16 cellular contexts compared by ENCODE assay signal in genomic region chr14:85300119-85300518, GRCh38.
"Had no signal": no experiment of that assay in that cellular context is flagged by ENCODE, and none has a peak within 500 bp of the region (broad histone marks: within the 10 kb centered on the region; RNA-seq: fewer than 3 reads in every experiment).

No MANE protein-coding gene starts in this region.

- ATAC-seq: activated CD4-positive, CD25-positive, alpha-beta regulatory T cell treated with anti-CD3 and anti-CD28 coated beads, Interleukin-2, amount 50 U/mL, for 24 hours; activated CD8-positive, alpha-beta T cell treated with anti-CD3 and anti-CD28 coated beads, Interleukin-2, amount 10 ng/mL, durations not matched to agents 7 days and 5 days; activated naive CD8-positive, alpha-beta T cell treated with anti-CD3 and anti-CD28 coated beads, Interleukin-2, amount 50 U/mL, for 24 hours had no signal

- H3K27ac ChIP-seq: coronary artery, spleen, thyroid gland had no signal

- DNase-seq: activated CD4-positive, alpha-beta T cell treated with anti-CD3 and anti-CD28 coated beads, Interleukin-2, amount 10 ng/mL, durations not matched to agents 7 days and 5 days; activated CD8-positive, alpha-beta T cell treated with anti-CD3 and anti-CD28 coated beads, Interleukin-2, amount 10 ng/mL, durations not matched to agents 7 days and 5 days; activated naive CD4-positive, alpha-beta T cell treated with anti-CD3 and anti-CD28 coated beads, Interleukin-2, amount 10 ng/mL, durations not matched to agents 7 days and 5 days; activated naive CD8-positive, alpha-beta T cell treated with anti-CD3 and anti-CD28 coated beads, Interleukin-2, amount 50 U/mL, for 24 hours; activated T-cell treated with anti-CD3 and anti-CD28 coated beads, Interleukin-2, amount 50 U/mL, for 24 hours; aorta; foreskin melanocyte; hypothalamus; midbrain; retina; spleen; stimulated activated CD4-positive, alpha-beta T cell treated with anti-CD3 and anti-CD28 coated beads, Interleukin-4, amount 100 ng/mL, for 4 hours; stimulated activated naive CD4-positive, alpha-beta T cell; thyroid gland had no signal

- H3K4me3 ChIP-seq: coronary artery, spleen, thyroid gland had no signal

- H3K27me3 ChIP-seq: spleen, thyroid gland had no signal

- H3K9me3 ChIP-seq: thyroid gland had no signal

- H3K4me1 ChIP-seq: thyroid gland had no signal

- H3K36me3 ChIP-seq: spleen, thyroid gland had no signal
